ENCODE assay signal across 31 cellular contexts in the genomic region with DNA sequence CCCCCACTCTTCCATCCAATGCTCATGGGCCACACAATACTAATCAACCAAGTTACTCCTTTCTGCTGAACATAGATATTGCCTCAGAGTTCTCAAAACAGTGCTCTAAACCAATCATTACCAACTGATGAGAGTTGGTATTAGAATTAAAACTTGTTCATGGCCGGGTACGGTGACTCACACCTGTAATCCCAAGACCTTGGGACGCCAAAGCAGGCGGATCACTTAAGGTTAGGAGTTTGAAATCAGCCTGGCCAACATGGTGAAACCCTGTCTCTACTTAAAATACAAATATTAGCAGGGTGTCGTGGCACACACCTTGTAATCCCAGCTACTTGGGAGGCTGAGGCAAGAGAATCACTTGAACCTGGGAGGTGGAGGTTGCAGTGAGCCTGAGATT. TPM values are rescaled to one million over a fixed set of nuclear protein-coding genes. Genes with fewer than 3 reads are reported as not detected.
DNase-seq lines count a peak whose midpoint lies in the region; ATAC-seq and TF ChIP-seq lines count a peak whose summit lies in the region.
"Had no signal": no experiment of that assay in that cellular context is flagged by ENCODE, and none has a peak within 500 bp of the region (broad histone marks: within the 10 kb centered on the region; RNA-seq: fewer than 3 reads in every experiment).

No MANE protein-coding gene starts in this region.

- H3K4me1 Mint-ChIP-seq in endodermal cell, result peaks cover 33% of the 10 kb centered on the region
- H3K4me1 Mint-ChIP-seq in mesothelial cell of epicardium, result peaks cover 29% of the 10 kb centered on the region
- peaks cover 36% of the 10 kb centered on the region for H3K4me1 Mint-ChIP-seq in activated T-helper 17 cell treated with anti-CD3 and anti-CD28 coated beads, Interleukin-2, amount 50 U/mL, for 72 hours
- peaks cover 71% of the 10 kb centered on the region for H3K4me1 Mint-ChIP-seq in activated CD8-positive, alpha-beta T cell treated with anti-CD3 and anti-CD28 coated beads for 36 hours (ENCODE audit: low read depth)

- POLR2A ChIA-PET in activated CD8-positive, alpha-beta T cell treated with anti-CD3 and anti-CD28 coated beads for 36 hours (lab: Charles Lee), result no interaction called here

- peak overlapping the region; percentile 2 for H3K27ac Mint-ChIP-seq in endodermal cell
- peak overlapping the region; percentile 59 for H3K27ac Mint-ChIP-seq in mesothelial cell of epicardium
- no peak overlapping the region for H3K27ac Mint-ChIP-seq in activated T-helper 17 cell treated with anti-CD3 and anti-CD28 coated beads, Interleukin-2, amount 50 U/mL, for 72 hours
- H3K27ac Mint-ChIP-seq in activated CD8-positive, alpha-beta T cell treated with anti-CD3 and anti-CD28 coated beads for 36 hours, result no peak overlapping the region
- H3K27ac Mint-ChIP-seq: stimulated activated effector memory CD8-positive, alpha-beta T cell treated with anti-CD3 and anti-CD28 coated beads, Interleukin-12 subunit alpha, Interleukin-12 subunit beta, amount 100 ng/mL, for 72 hours had no signal

- H3K36me3 ChIP-seq in endodermal cell (ENCODE audit: control insufficient read depth, insufficient read depth, low read length) (peaks cover 31% of the 10 kb centered on the region), transverse colon (peaks cover 0 to 6% (median 2%) of the 10 kb centered on the region in 4 donors)

- H3K9me3 ChIP-seq in endodermal cell (ENCODE audit: control insufficient read depth, low read length), result no peaks in the 10 kb centered on the region
- no peaks in the 10 kb centered on the region for H3K9me3 ChIP-seq in transverse colon
- H3K9me3 ChIP-seq: esophagus muscularis mucosa, right atrium auricular region, upper lobe of right lung had no signal

- in situ Hi-C loops in transverse colon (cut with MboI; ENCODE audit: low pct_ligation_motif_present in 1 of 4, low pct_unique_long_range_greater_than_20kb in 1 of 4, low sequenced_read_pairs in 3 of 4), result no loop called here

- H3K4me1 ChIP-seq in endodermal cell (ENCODE audit: control insufficient read depth, insufficient read depth, low read length), result no peaks in the 10 kb centered on the region
- peaks cover 26 to 86% (median 66%) of the 10 kb centered on the region in 4 donors for H3K4me1 ChIP-seq in transverse colon

- TF ChIP-seq EP300 in transverse colon (IDR thresholded peaks at IDR 0.05; ENCODE audit: low read depth), result no peak

- intact Hi-C loops in transverse colon (cut with DNase I; ENCODE audit: low total_unique reads), result no loop called here
- intact Hi-C loops in activated CD8-positive, alpha-beta T cell treated with anti-CD3 and anti-CD28 coated beads for 36 hours (cut with micrococcal nuclease), result no loop called here

- H3K27ac ChIP-seq in VCaP (peak overlapping the region; percentile 99), endodermal cell (ENCODE audit: low read depth, low read length) (no peak overlapping the region), transverse colon (peak overlapping the region in 3 of 4 donors; percentile 44 to 65 (median 64))
- H3K27ac ChIP-seq: upper lobe of right lung had no signal

- TF ChIP-seq CTCF in VCaP (conservative IDR thresholded peaks at IDR 0.05) (no peak), endodermal cell (conservative IDR thresholded peaks at IDR 0.05) (no peak), mesothelial cell of epicardium (IDR thresholded peaks at IDR 0.05; ENCODE audit: unreplicated experiment) (no peak), transverse colon (IDR thresholded peaks at IDR 0.05) (no peak)
- TF ChIP-seq CTCF in activated CD8-positive, alpha-beta T cell treated with anti-CD3 and anti-CD28 coated beads for 36 hours (IDR thresholded peaks at IDR 0.05), result no peak

- no peak overlapping the region for H3K4me3 Mint-ChIP-seq in endodermal cell
- H3K4me3 Mint-ChIP-seq in mesothelial cell of epicardium, result no peak overlapping the region
- no peak overlapping the region for H3K4me3 Mint-ChIP-seq in activated T-helper 17 cell treated with anti-CD3 and anti-CD28 coated beads, Interleukin-2, amount 50 U/mL, for 72 hours
- H3K4me3 Mint-ChIP-seq in activated CD8-positive, alpha-beta T cell treated with anti-CD3 and anti-CD28 coated beads for 36 hours, result no peak overlapping the region
- H3K4me3 Mint-ChIP-seq: activated T-cell treated with anti-CD3 and anti-CD28 coated beads, Interleukin-2, amount 50 U/mL, for 24 hours; stimulated activated effector memory CD8-positive, alpha-beta T cell treated with anti-CD3 and anti-CD28 coated beads, Interleukin-12 subunit alpha, Interleukin-12 subunit beta, amount 100 ng/mL, for 72 hours; T-helper 17 cell had no signal

- no peak for ATAC-seq in activated T-helper 17 cell treated with anti-CD3 and anti-CD28 coated beads, Interleukin-2, amount 50 U/mL, for 72 hours (replicated peaks)
- ATAC-seq in activated CD8-positive, alpha-beta T cell treated with anti-CD3 and anti-CD28 coated beads for 36 hours, result no peak
- ATAC-seq: natural killer cell; PC-3; Right ventricle myocardium inferior; SK-N-SH treated with all-trans-retinoic acid at 6 μM for 48 hours; stimulated activated effector memory CD8-positive, alpha-beta T cell treated with anti-CD3 and anti-CD28 coated beads, Interleukin-12 subunit alpha, Interleukin-12 subunit beta, amount 100 ng/mL, for 72 hours; T-helper 17 cell; upper lobe of right lung had no signal

- CTCF ChIA-PET in activated CD8-positive, alpha-beta T cell treated with anti-CD3 and anti-CD28 coated beads for 36 hours (lab: Charles Lee), result no interaction called here

- H3K27me3 Mint-ChIP-seq in endodermal cell (ENCODE audit: insufficient read depth), result no peaks in the 10 kb centered on the region
- H3K27me3 Mint-ChIP-seq in mesothelial cell of epicardium (ENCODE audit: low read depth), result no peaks in the 10 kb centered on the region
- H3K27me3 Mint-ChIP-seq in activated T-helper 17 cell treated with anti-CD3 and anti-CD28 coated beads, Interleukin-2, amount 50 U/mL, for 72 hours, result no peaks in the 10 kb centered on the region
- H3K27me3 Mint-ChIP-seq in activated CD8-positive, alpha-beta T cell treated with anti-CD3 and anti-CD28 coated beads for 36 hours, result no peaks in the 10 kb centered on the region
- H3K27me3 Mint-ChIP-seq: activated T-cell treated with anti-CD3 and anti-CD28 coated beads, Interleukin-2, amount 50 U/mL, for 24 hours; T-helper 17 cell had no signal

- H3K4me3 ChIP-seq in endodermal cell (ENCODE audit: low read length) (no peak overlapping the region), transverse colon (no peak overlapping the region)
- H3K4me3 ChIP-seq: esophagus muscularis mucosa, GM12878, right atrium auricular region, upper lobe of right lung had no signal

- H3K9me3 Mint-ChIP-seq in endodermal cell (no peaks in the 10 kb centered on the region), mesothelial cell of epicardium (peaks cover 3% of the 10 kb centered on the region)
- H3K9me3 Mint-ChIP-seq in activated T-helper 17 cell treated with anti-CD3 and anti-CD28 coated beads, Interleukin-2, amount 50 U/mL, for 72 hours, result no peaks in the 10 kb centered on the region
- no peaks in the 10 kb centered on the region for H3K9me3 Mint-ChIP-seq in activated CD8-positive, alpha-beta T cell treated with anti-CD3 and anti-CD28 coated beads for 36 hours
- H3K9me3 Mint-ChIP-seq: activated T-cell treated with anti-CD3 and anti-CD28 coated beads, Interleukin-2, amount 50 U/mL, for 24 hours; natural killer cell; stimulated activated effector memory CD8-positive, alpha-beta T cell treated with anti-CD3 and anti-CD28 coated beads, Interleukin-12 subunit alpha, Interleukin-12 subunit beta, amount 100 ng/mL, for 72 hours had no signal

- H3K36me3 Mint-ChIP-seq in endodermal cell (ENCODE audit: low read depth) (peaks cover 23% of the 10 kb centered on the region), mesothelial cell of epicardium (peaks cover 15% of the 10 kb centered on the region)
- peaks cover 61% of the 10 kb centered on the region for H3K36me3 Mint-ChIP-seq in activated T-helper 17 cell treated with anti-CD3 and anti-CD28 coated beads, Interleukin-2, amount 50 U/mL, for 72 hours (ENCODE audit: low read depth)
- peaks cover 39% of the 10 kb centered on the region for H3K36me3 Mint-ChIP-seq in activated CD8-positive, alpha-beta T cell treated with anti-CD3 and anti-CD28 coated beads for 36 hours (ENCODE audit: low read depth)
- H3K36me3 Mint-ChIP-seq: natural killer cell had no signal

- H3K9ac ChIP-seq in endodermal cell (ENCODE audit: extremely low read depth, low read length, poor library complexity, severe bottlenecking), result no peak overlapping the region

- H3K27me3 ChIP-seq in endodermal cell (ENCODE audit: control insufficient read depth, insufficient read depth, low read length, poor library complexity, severe bottlenecking) (no peaks in the 10 kb centered on the region), transverse colon (no peaks in the 10 kb centered on the region)
- H3K27me3 ChIP-seq: esophagus muscularis mucosa, right atrium auricular region, upper lobe of right lung had no signal

- 81 to 95% methylated on average over 4 to 5 of the region's 5 CpGs for WGBS in endodermal cell (ENCODE audit: insufficient coverage in 1 of 2, insufficient read length in 1 of 2), 2 experiments
- 83 to 87% methylated on average over 4 to 5 of the region's 5 CpGs for WGBS in transverse colon (ENCODE audit: low coverage in 1 of 2), 2 donors

- no peak for TF ChIP-seq POLR2A in transverse colon (IDR thresholded peaks at IDR 0.05)

- DNase-seq in endodermal cell (no peak), mesothelial cell of epicardium (ENCODE audit: low spot score in 2 of 2, unreplicated experiment in 2 of 2) (no peak), transverse colon (no peak), mesenteric fat pad (ENCODE audit: low spot score) (no peak)
- DNase-seq in activated CD8-positive, alpha-beta T cell treated with anti-CD3 and anti-CD28 coated beads for 36 hours, result no peak
- DNase-seq: activated CD4-positive, alpha-beta T cell treated with anti-CD3 and anti-CD28 coated beads for 4 hours; activated gamma-delta T cell treated with Interleukin-2 at 50 U/mL for 16 hours; activated T-cell treated with anti-CD3 and anti-CD28 coated beads, Interleukin-2, amount 50 U/mL, for 24 hours; amniotic stem cell; effector CD8-positive, alpha-beta T cell; IMR-90; mesendoderm; natural killer cell; NCI-H1092; NCI-H187; NCI-H2171 treated with DMSO at 0.1 percent for 48 hours; NCI-H524; NK-92 treated with Interleukin-12 subunit alpha and Interleukin-12 subunit beta, amount 100 ng/mL, for 24 hours; PC-3; stimulated activated CD4-positive, alpha-beta T cell treated with anti-CD3 and anti-CD28 coated beads, Interleukin-4, amount 100 ng/mL, for 24 hours; substantia nigra; T-helper 17 cell; upper lobe of right lung had no signal

RNA-seq across cellular contexts. Expression of a gene that starts 8.2 kb away (rescaled TPM):
- 100 to 1,000 TPM; 134 to 137 TPM for total RNA-seq in endodermal cell
- 82.4 TPM for polyA plus RNA-seq in endodermal cell (2013, experiment 1 of 2)
- 76.5 TPM for polyA plus RNA-seq in endodermal cell (2013, experiment 2 of 2)
- 144 to 147 TPM (median 144 TPM) in 3 replicates for total RNA-seq in mesothelial cell of epicardium
- 100 to 1,000 TPM in 1 of 4 donors, 10 to 100 TPM in 3; 34.4 to 133 (median 77.3) TPM for total RNA-seq in transverse colon
- total RNA-seq in activated T-helper 17 cell treated with anti-CD3 and anti-CD28 coated beads, Interleukin-2, amount 50 U/mL, for 72 hours, result 100 to 1,000 TPM in 1 of 2 donors, 10 to 100 TPM in 1; 80.3 to 101 TPM
- 139 TPM for total RNA-seq in mesenteric fat pad
- total RNA-seq in activated CD8-positive, alpha-beta T cell treated with anti-CD3 and anti-CD28 coated beads for 36 hours, result 10 to 100 TPM; 66.4 to 71.1 TPM

Comparison
In these comparisons a context has a peak if more than half of its experiments do, and no peak if none do; other contexts are left out.
1. H3K27ac Mint-ChIP-seq: peak in endodermal cell (single experiment) and mesothelial cell of epicardium (single experiment); none in activated T-helper 17 cell treated with anti-CD3 and anti-CD28 coated beads, Interleukin-2, amount 50 U/mL, for 72 hours (single experiment) and activated CD8-positive, alpha-beta T cell treated with anti-CD3 and anti-CD28 coated beads for 36 hours (single experiment).